In the genomic region with DNA sequence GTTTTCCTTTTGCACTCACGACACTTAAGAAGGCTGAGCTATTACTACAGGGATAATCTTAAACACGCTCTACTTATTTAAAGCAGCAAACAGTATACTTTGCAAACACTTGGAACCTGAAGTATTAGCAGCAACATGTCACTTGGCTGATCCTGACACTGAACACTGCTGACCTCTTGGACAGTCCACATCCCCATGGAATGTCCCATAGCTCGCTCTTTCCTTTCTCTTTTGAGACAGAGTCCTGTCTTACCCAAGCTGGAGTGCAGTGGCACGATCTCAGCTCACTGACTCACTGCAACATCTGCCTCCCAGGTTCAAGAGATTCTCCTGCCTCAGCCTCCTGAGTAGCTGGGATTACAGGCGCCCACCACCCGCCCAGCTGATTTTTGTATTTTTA, we compare ENCODE assay signal across 21 cellular contexts. TPM values are rescaled to one million over a fixed set of nuclear protein-coding genes. Genes with fewer than 3 reads are reported as not detected.
"Had no signal": no experiment of that assay in that cellular context is flagged by ENCODE, and none has a peak within 500 bp of the region (broad histone marks: within the 10 kb centered on the region; RNA-seq: fewer than 3 reads in every experiment).

No MANE protein-coding gene starts in this region.

- ATAC-seq: activated T-cell treated with anti-CD3 and anti-CD28 coated beads, Interleukin-2, amount 50 U/mL, for 4 hours; activated T-helper 17 cell treated with anti-CD3 and anti-CD28 coated beads, Interleukin-2, amount 50 U/mL, for 72 hours; PC-3 had no signal

- H3K27ac ChIP-seq: KMS-11 had no signal

- H3K27ac Mint-ChIP-seq: activated CD4-positive, alpha-beta memory T cell treated with anti-CD3 and anti-CD28 coated beads for 36 hours; activated CD4-positive, alpha-beta T cell treated with anti-CD3 and anti-CD28 coated beads, Interleukin-2, amount 10 ng/mL, durations not matched to agents 24 days and 14 days; activated naive CD4-positive, alpha-beta T cell treated with anti-CD3 and anti-CD28 coated beads for 36 hours; activated naive CD8-positive, alpha-beta T cell; activated T-helper 17 cell treated with anti-CD3 and anti-CD28 coated beads, Interleukin-2, amount 50 U/mL, for 72 hours; T-helper 1 cell treated with Interleukin-12 subunit alpha and Interleukin-12 subunit beta and Interleukin-4 antibody, amounts not matched to agents 30 μg/mL and 1 μg/mL, for 36 hours had no signal

- H3K9me3 Mint-ChIP-seq: activated CD4-positive, alpha-beta memory T cell treated with anti-CD3 and anti-CD28 coated beads for 36 hours; activated CD4-positive, alpha-beta T cell treated with anti-CD3 and anti-CD28 coated beads, Interleukin-2, amount 10 ng/mL, durations not matched to agents 24 days and 14 days; activated naive CD4-positive, alpha-beta T cell treated with anti-CD3 and anti-CD28 coated beads for 36 hours; activated T-cell treated with anti-CD3 and anti-CD28 coated beads, Interleukin-2, amount 50 U/mL, for 4 hours; activated T-helper 17 cell treated with anti-CD3 and anti-CD28 coated beads, Interleukin-2, amount 50 U/mL, for 72 hours; brain; T-helper 1 cell treated with Interleukin-12 subunit alpha and Interleukin-12 subunit beta and Interleukin-4 antibody, amounts not matched to agents 30 μg/mL and 1 μg/mL, for 36 hours had no signal

- H3K4me2 ChIP-seq: KMS-11 had no signal

- H3K27me3 Mint-ChIP-seq: activated CD4-positive, alpha-beta memory T cell treated with anti-CD3 and anti-CD28 coated beads for 36 hours; activated CD4-positive, alpha-beta T cell treated with anti-CD3 and anti-CD28 coated beads, Interleukin-2, amount 10 ng/mL, durations not matched to agents 24 days and 14 days; activated naive CD8-positive, alpha-beta T cell; activated T-helper 17 cell treated with anti-CD3 and anti-CD28 coated beads, Interleukin-2, amount 50 U/mL, for 72 hours; brain had no signal

- DNase-seq: activated CD4-positive, alpha-beta memory T cell treated with anti-CD3 and anti-CD28 coated beads for 36 hours; activated CD4-positive, alpha-beta T cell treated with anti-CD3 and anti-CD28 coated beads, Interleukin-2, amount 10 ng/mL, durations not matched to agents 24 days and 14 days; activated CD4-positive, CD25-positive, alpha-beta regulatory T cell treated with anti-CD3 and anti-CD28 coated beads, Interleukin-2, amount 50 U/mL, for 72 hours; activated CD8-positive, alpha-beta memory T cell treated with anti-CD3 and anti-CD28 coated beads for 24 hours; activated gamma-delta T cell; activated naive CD4-positive, alpha-beta T cell treated with anti-CD3 and anti-CD28 coated beads for 36 hours; activated T-cell treated with anti-CD3 and anti-CD28 coated beads, Interleukin-2, amount 50 U/mL, for 4 hours; amygdala; NCI-H1092 treated with DMSO at 0.1 percent for 48 hours; NCI-H1417 treated with DMSO at 0.1 percent for 48 hours; NCI-H1694; NCI-H2029; NCI-H345; NCI-H510A treated with DMSO at 0.1 percent for 48 hours; PC-3; SHP77 treated with DMSO at 0.1 percent for 48 hours had no signal

- H3K4me1 Mint-ChIP-seq: activated T-helper 17 cell treated with anti-CD3 and anti-CD28 coated beads, Interleukin-2, amount 50 U/mL, for 72 hours had no signal

- H3K9ac ChIP-seq: KMS-11 had no signal

- H3K4me3 Mint-ChIP-seq: activated CD4-positive, alpha-beta memory T cell treated with anti-CD3 and anti-CD28 coated beads for 36 hours; activated CD4-positive, alpha-beta T cell treated with anti-CD3 and anti-CD28 coated beads, Interleukin-2, amount 10 ng/mL, durations not matched to agents 24 days and 14 days; activated naive CD4-positive, alpha-beta T cell treated with anti-CD3 and anti-CD28 coated beads for 36 hours; activated naive CD8-positive, alpha-beta T cell; activated T-cell treated with anti-CD3 and anti-CD28 coated beads, Interleukin-2, amount 50 U/mL, for 4 hours; activated T-helper 17 cell treated with anti-CD3 and anti-CD28 coated beads, Interleukin-2, amount 50 U/mL, for 72 hours; brain; T-helper 1 cell treated with Interleukin-12 subunit alpha and Interleukin-12 subunit beta and Interleukin-4 antibody, amounts not matched to agents 30 μg/mL and 1 μg/mL, for 36 hours had no signal

RNA-seq across cellular contexts. Expression of a gene that starts 41.4 kb away (rescaled TPM):
- total RNA-seq: activated CD4-positive, alpha-beta T cell treated with anti-CD3 and anti-CD28 coated beads, Interleukin-2, amount 10 ng/mL, durations not matched to agents 24 days and 14 days; activated naive CD4-positive, alpha-beta T cell treated with anti-CD3 and anti-CD28 coated beads for 36 hours; activated T-helper 17 cell treated with anti-CD3 and anti-CD28 coated beads, Interleukin-2, amount 50 U/mL, for 72 hours had no signal
